ENCODE assay signal across 8 cellular contexts in genomic region chr19:703651-704446, GRCh38. TPM values are rescaled to one million over a fixed set of nuclear protein-coding genes. Genes with fewer than 3 reads are reported as not detected.
DNase-seq lines count a peak whose midpoint lies in the region; TF ChIP-seq lines count a peak whose summit lies in the region.

No MANE protein-coding gene starts in this region.

- H3K4me3 Mint-ChIP-seq in osteocyte (ENCODE audit: unreplicated experiment): no peak overlapping the region

- POLR2A ChIA-PET in HEK293T (lab: Yijun Ruan, JAX): interaction anchor here (0.8 to 1.2 kb wide), 3 partner anchors 23 to 41 kb away, joined by 3 to 7 read pairs (median 3); partner anchors contain the start of gene RNF126

- no peak overlapping the region for H3K9ac ChIP-seq in smooth muscle cell (ENCODE audit: low read depth)

- no peak overlapping the region for H3K4me2 ChIP-seq in smooth muscle cell

- no peaks in the 10 kb centered on the region for H3K27me3 ChIP-seq in smooth muscle cell (ENCODE audit: low read depth)

- no peaks in the 10 kb centered on the region for H3K9me3 ChIP-seq in smooth muscle cell (replicated peaks; ENCODE audit: low read depth)

- no peaks in the 10 kb centered on the region for H3K36me3 ChIP-seq in smooth muscle cell (ENCODE audit: low read depth)

- H3K4me1 Mint-ChIP-seq in osteocyte (ENCODE audit: unreplicated experiment): peaks cover 9% of the 10 kb centered on the region

- intact Hi-C loops in cardiac septum (cut with DNase I): no loop called here

- 20% methylated on average over 34 of the region's 50 CpGs for WGBS in smooth muscle cell (ENCODE audit: low lambda C conversion rate)

- no peak overlapping the region for H3K27ac Mint-ChIP-seq in osteocyte (ENCODE audit: unreplicated experiment)

- peaks cover 3% of the 10 kb centered on the region for H3K4me1 ChIP-seq in smooth muscle cell (ENCODE audit: low read depth)

- peak; percentile 97 for DNase-seq in HEK293T (ENCODE audit: extremely low spot score)
- peak; percentile 94 for DNase-seq in SIG-M5 treated with dmso at 0.1 percent for 504 hours (lab: John Stamatoyannopoulos, UW; ENCODE audit: unreplicated experiment)
- peak; percentile 61 for DNase-seq in activated gamma-delta T cell (lab: John Stamatoyannopoulos, UW)
- DNase-seq in cardiac septum (ENCODE audit: low spot score): peak; percentile 94
- DNase-seq in smooth muscle cell (lab: John Stamatoyannopoulos, UW; ENCODE audit: unreplicated experiment): peak; percentile 25
- no peak for DNase-seq in NCI-H1694 (lab: John Stamatoyannopoulos, UW)
- no peak for DNase-seq in osteocyte (ENCODE audit: extremely low spot score, unreplicated experiment)
- no peak for DNase-seq in cerebellar nuclear complex (lab: John Stamatoyannopoulos, UW)

- no peaks in the 10 kb centered on the region for H4K20me1 ChIP-seq in smooth muscle cell (ENCODE audit: low read depth)

- H3K27me3 Mint-ChIP-seq in osteocyte (ENCODE audit: unreplicated experiment): no peaks in the 10 kb centered on the region

- H3K36me3 Mint-ChIP-seq in osteocyte (ENCODE audit: unreplicated experiment): no peaks in the 10 kb centered on the region

- no peaks in the 10 kb centered on the region for H3K79me2 ChIP-seq in smooth muscle cell (ENCODE audit: low read depth)

- no peak overlapping the region for H3K27ac ChIP-seq in smooth muscle cell (ENCODE audit: low read depth)

- no peak overlapping the region for H3K4me3 ChIP-seq in smooth muscle cell

- CTCF ChIA-PET in HEK293T (lab: Yijun Ruan, JAX): interaction anchor here (0.6 kb wide), 1 partner anchor 78 kb away, joined by 4 read pairs; no protein-coding TSS in a partner anchor

- no peaks in the 10 kb centered on the region for H3F3A ChIP-seq in smooth muscle cell (ENCODE audit: low read depth)

- no peak overlapping the region for H2AFZ ChIP-seq in smooth muscle cell (ENCODE audit: low read depth)

- TF ChIP-seq CTCF in smooth muscle cell (IDR thresholded peaks at IDR 0.05; ENCODE audit: borderline replicate concordance, insufficient read depth, poor library complexity, severe bottlenecking) (no peak), osteocyte (IDR thresholded peaks at IDR 0.05) (no peak)

- no peaks in the 10 kb centered on the region for H3K9me3 Mint-ChIP-seq in osteocyte (ENCODE audit: unreplicated experiment)

TF ChIP-seq in HEK293T, 16 proteins besides CTCF, POLR2A, EP300 and RAD21:
- no peak for TF ChIP-seq ELF4 (IDR thresholded peaks at IDR 0.05)
- TF ChIP-seq L3MBTL2 (conservative IDR thresholded peaks at IDR 0.05): no peak
- no peak for TF ChIP-seq CTBP1 (IDR thresholded peaks at IDR 0.05; ENCODE audit: borderline replicate concordance)
- TF ChIP-seq FOXK2 (IDR thresholded peaks at IDR 0.05): no peak
- TF ChIP-seq SP1 (IDR thresholded peaks at IDR 0.05): no peak
- no peak for TF ChIP-seq BHLHE40 (IDR thresholded peaks at IDR 0.05; ENCODE audit: borderline replicate concordance)
- no peak for TF ChIP-seq NFRKB (IDR thresholded peaks at IDR 0.05)
- TF ChIP-seq PKNOX1 (IDR thresholded peaks at IDR 0.05): no peak
- TF ChIP-seq HDGF (IDR thresholded peaks at IDR 0.05; ENCODE audit: borderline replicate concordance): no peak
- no peak for TF ChIP-seq ARNT (IDR thresholded peaks at IDR 0.05)
- no peak for TF ChIP-seq ZNF384 (IDR thresholded peaks at IDR 0.05)
- no peak for TF ChIP-seq FOXA1 (IDR thresholded peaks at IDR 0.05)

RNA-seq across cellular contexts. Expression of gene PALM, which starts 4.9 kb away (rescaled TPM):
- total RNA-seq in cardiac septum (18.9 TPM), smooth muscle cell (11.1 and 17.1 TPM in 2 replicates), osteocyte (236 and 251 TPM in 2 replicates)
- polyA plus RNA-seq in smooth muscle cell: 16.6 and 21.3 TPM in 2 replicates

RNA-seq across cellular contexts. Expression of gene PRSS57, which starts 8.6 kb away (rescaled TPM):
- total RNA-seq in cardiac septum (not detected), smooth muscle cell (not detected in 2 replicates), osteocyte (not detected in 2 replicates)
- not detected in 2 replicates for polyA plus RNA-seq in smooth muscle cell

RNA-seq across cellular contexts. Expression of gene FSTL3, which starts 27.7 kb away (rescaled TPM):
- total RNA-seq in cardiac septum (136 TPM), smooth muscle cell (117 and 132 TPM in 2 replicates), osteocyte (109 and 111 TPM in 2 replicates)
- 153 and 172 TPM in 2 replicates for polyA plus RNA-seq in smooth muscle cell

RNA-seq across cellular contexts. Expression of gene RNF126, which starts 40.8 kb away (rescaled TPM):
- total RNA-seq in cardiac septum (31.4 TPM), smooth muscle cell (19.8 and 24.6 TPM in 2 replicates), osteocyte (37.3 and 40.8 TPM in 2 replicates)
- 55.7 and 60.4 TPM in 2 replicates for polyA plus RNA-seq in smooth muscle cell

RNA-seq across cellular contexts. Expression of gene MISP, which starts 47.1 kb away (rescaled TPM):
- total RNA-seq in cardiac septum (not detected), smooth muscle cell (1.7 and 10.2 TPM in 2 replicates), osteocyte (1.1 and 1.3 TPM in 2 replicates)
- polyA plus RNA-seq in smooth muscle cell: 1.2 and 8.0 TPM in 2 replicates

Comparison
In these comparisons a context has a peak if more than half of its experiments do, and no peak if none do; other contexts are left out.
1. DNase-seq: peak in HEK293T (single experiment), SIG-M5 treated with dmso at 0.1 percent for 504 hours (single experiment), activated gamma-delta T cell (single experiment), cardiac septum (single experiment) and smooth muscle cell (single experiment); none in NCI-H1694 (single experiment), osteocyte (single experiment) and cerebellar nuclear complex (0 of 2).
2. RNA of gene PALM, which starts 4.9 kb away (total RNA-seq): 236 to 251 TPM in osteocyte; 18.9 TPM in cardiac septum (single experiment) and 11.1 to 17.1 TPM in smooth muscle cell; every median in the first group is over 10 times any median in the second.